In genomic region chr2:157359628-157360027, GRCh38 we compare ENCODE assay signal across 22 cellular contexts. TPM values are rescaled to one million over a fixed set of nuclear protein-coding genes. Genes with fewer than 3 reads are reported as not detected.
"Had no signal": no experiment of that assay in that cellular context is flagged by ENCODE, and none has a peak within 500 bp of the region (broad histone marks: within the 10 kb centered on the region; RNA-seq: fewer than 3 reads in every experiment).

No MANE protein-coding gene starts in this region.

- H3K4me3 Mint-ChIP-seq: activated naive CD4-positive, alpha-beta T cell treated with anti-CD3 and anti-CD28 coated beads, Interleukin-2, amount 10 ng/mL, durations not matched to agents 7 days and 5 days; activated T-cell treated with anti-CD3 and anti-CD28 coated beads, Interleukin-2, amount 50 U/mL, for 4 hours; WTC11 had no signal

- DNase-seq: activated CD4-positive, alpha-beta T cell treated with anti-CD3 and anti-CD28 coated beads, Interleukin-2, amount 50 U/mL, for 4 hours; activated CD8-positive, alpha-beta memory T cell treated with anti-CD3 and anti-CD28 coated beads for 24 hours; activated CD8-positive, alpha-beta memory T cell treated with anti-CD3 and anti-CD28 coated beads, Interleukin-2, amount 50 U/mL, for 48 hours; activated effector memory CD4-positive, alpha-beta T cell treated with Interleukin-2 at 50 U/mL for 16 hours; activated naive CD4-positive, alpha-beta T cell treated with anti-CD3 and anti-CD28 coated beads, Interleukin-2, amount 10 ng/mL, durations not matched to agents 7 days and 5 days; activated T-cell treated with anti-CD3 and anti-CD28 coated beads, Interleukin-2, amount 50 U/mL, for 4 hours; amygdala; cerebellar nuclear complex; esophagus squamous epithelium; gastrocnemius medialis; hippocampal formation; kidney glomerular epithelial cell; left lung; naive thymus-derived CD8-positive, alpha-beta T cell; ovary; stimulated activated CD4-positive, alpha-beta T cell treated with anti-CD3 and anti-CD28 coated beads, Interleukin-2, amount 100 ng/mL, for 48 hours; stimulated activated CD8-positive, alpha-beta memory T cell treated with anti-CD3 and anti-CD28 coated beads, Interleukin-4, amount 100 ng/mL, for 48 hours; stimulated activated naive CD4-positive, alpha-beta T cell treated with Interleukin-2 at 50 U/mL for 16 hours; T-helper 9 cell; upper lobe of left lung had no signal

- ATAC-seq: activated T-cell treated with anti-CD3 and anti-CD28 coated beads, Interleukin-2, amount 50 U/mL, for 4 hours; gastrocnemius medialis; left lung; naive thymus-derived CD8-positive, alpha-beta T cell; WTC11 had no signal

- H3K27ac Mint-ChIP-seq: activated naive CD4-positive, alpha-beta T cell treated with anti-CD3 and anti-CD28 coated beads, Interleukin-2, amount 10 ng/mL, durations not matched to agents 7 days and 5 days; WTC11 had no signal

- H3K27me3 Mint-ChIP-seq: activated naive CD4-positive, alpha-beta T cell treated with anti-CD3 and anti-CD28 coated beads, Interleukin-2, amount 10 ng/mL, durations not matched to agents 7 days and 5 days; naive thymus-derived CD8-positive, alpha-beta T cell had no signal

RNA-seq across cellular contexts. Expression of gene ERMN, which starts 34.0 kb away (rescaled TPM):
- total RNA-seq: gastrocnemius medialis, lung microvascular endothelial cell had no signal
